ENCODE assay signal across 1 cellular context in the genomic region with DNA sequence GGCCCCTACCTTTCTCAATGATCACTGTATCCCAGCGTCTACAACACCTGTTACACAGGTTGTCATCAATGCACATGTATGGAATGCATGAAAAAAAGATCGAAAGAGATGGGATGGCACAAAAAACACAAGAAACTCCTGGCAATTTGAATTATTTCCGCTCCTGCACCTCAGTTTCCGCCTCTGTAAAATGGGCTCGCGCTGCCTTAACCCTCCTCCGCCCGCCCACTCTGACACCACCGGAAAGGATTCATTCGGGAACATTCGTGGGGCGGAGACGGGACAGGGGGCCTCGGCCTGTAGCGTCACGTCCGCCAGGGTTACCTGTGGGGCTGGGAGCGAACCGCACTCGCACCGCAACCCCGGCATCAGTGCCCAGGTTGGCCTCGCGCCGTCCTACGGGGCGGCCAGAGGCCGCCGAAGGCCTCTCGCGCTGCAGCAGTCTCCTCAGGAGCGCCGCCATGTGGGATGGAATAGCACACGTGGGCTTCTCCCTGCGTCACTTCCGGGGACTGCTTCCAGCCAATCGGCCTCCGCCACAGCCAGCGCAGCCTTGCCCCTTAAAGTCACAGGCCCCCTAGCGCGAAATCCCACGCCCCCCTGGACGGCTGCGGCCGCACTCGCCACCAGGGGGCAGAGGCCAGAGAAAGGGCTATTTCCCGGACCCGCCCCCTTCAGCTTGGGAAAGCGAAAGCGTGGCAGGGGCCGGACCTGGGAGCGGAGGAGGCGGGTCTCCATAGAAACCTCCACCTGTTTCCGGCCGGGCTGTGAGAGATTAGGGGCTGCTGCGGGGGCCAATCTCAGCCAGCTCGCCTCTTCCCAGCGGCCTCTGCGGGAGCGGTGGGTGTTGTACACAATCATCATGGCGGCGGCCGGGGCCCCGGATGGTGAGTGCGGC.
TF ChIP-seq lines count a peak whose summit lies in the region.

Gene EARS2, minus strand, starts transcription at position 470 of the 898 bp plus-strand sequence. Its CDS starts 7 bp downstream, at position 463.
A gene with protein sequence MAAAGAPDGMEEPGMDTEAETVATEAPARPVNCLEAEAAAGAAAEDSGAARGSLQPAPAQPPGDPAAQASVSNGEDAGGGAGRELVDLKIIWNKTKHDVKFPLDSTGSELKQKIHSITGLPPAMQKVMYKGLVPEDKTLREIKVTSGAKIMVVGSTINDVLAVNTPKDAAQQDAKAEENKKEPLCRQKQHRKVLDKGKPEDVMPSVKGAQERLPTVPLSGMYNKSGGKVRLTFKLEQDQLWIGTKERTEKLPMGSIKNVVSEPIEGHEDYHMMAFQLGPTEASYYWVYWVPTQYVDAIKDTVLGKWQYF (plus strand): TSS at position 847 of the 898 bp plus-strand sequence. CDS start 16 bp downstream, at position 863.

TF ChIP-seq in GM12878, 131 proteins besides CTCF, POLR2A, EP300 and RAD21 (continued from another document and continues in another):
- no peak for TF ChIP-seq HDAC6 (IDR thresholded peaks at IDR 0.05; ENCODE audit: unreplicated experiment)
- TF ChIP-seq ESRRA (IDR thresholded peaks at IDR 0.05; ENCODE audit: low read length), result 0 out of 2 replicates have a peak, but pooled peaks have one; percentile 13
- peak; percentile 93 for TF ChIP-seq HDAC2 (IDR thresholded peaks at IDR 0.05)
- no peak for TF ChIP-seq ZSCAN29 (IDR thresholded peaks at IDR 0.05)
- 0 out of 2 replicates have a peak, but pooled peaks have one; percentile 11 for TF ChIP-seq RFX5 (IDR thresholded peaks at IDR 0.05; ENCODE audit: low read depth, low read length)
- no peak for TF ChIP-seq BRCA1 (IDR thresholded peaks at IDR 0.05; ENCODE audit: low read depth, low read length)
- no peak; the same call in 1 of the 2 replicates for TF ChIP-seq TARDBP (IDR thresholded peaks at IDR 0.05; ENCODE audit: borderline replicate concordance)
- peak; percentile 45; the same call in 1 of the 2 replicates for TF ChIP-seq BMI1 (IDR thresholded peaks at IDR 0.05; ENCODE audit: borderline replicate concordance)
- TF ChIP-seq FOXM1 (IDR thresholded peaks at IDR 0.05; ENCODE audit: low read depth, low read length), result peak; percentile 92
- TF ChIP-seq, protein P1, sequence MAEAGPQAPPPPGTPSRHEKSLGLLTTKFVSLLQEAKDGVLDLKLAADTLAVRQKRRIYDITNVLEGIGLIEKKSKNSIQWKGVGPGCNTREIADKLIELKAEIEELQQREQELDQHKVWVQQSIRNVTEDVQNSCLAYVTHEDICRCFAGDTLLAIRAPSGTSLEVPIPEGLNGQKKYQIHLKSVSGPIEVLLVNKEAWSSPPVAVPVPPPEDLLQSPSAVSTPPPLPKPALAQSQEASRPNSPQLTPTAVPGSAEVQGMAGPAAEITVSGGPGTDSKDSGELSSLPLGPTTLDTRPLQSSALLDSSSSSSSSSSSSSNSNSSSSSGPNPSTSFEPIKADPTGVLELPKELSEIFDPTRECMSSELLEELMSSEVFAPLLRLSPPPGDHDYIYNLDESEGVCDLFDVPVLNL (IDR thresholded peaks at IDR 0.05; ENCODE audit: low read depth, low read length), result no peak
- 0 out of 2 replicates have a peak, but pooled peaks have one; percentile 22 for TF ChIP-seq MYB (IDR thresholded peaks at IDR 0.05; ENCODE audit: borderline replicate concordance, low read depth, low read length)
- no peak for TF ChIP-seq MTA3 (IDR thresholded peaks at IDR 0.05; ENCODE audit: borderline replicate concordance, low read length)
- 0 out of 2 replicates have a peak, but pooled peaks have one; percentile 13 for TF ChIP-seq TCF3 (IDR thresholded peaks at IDR 0.05; ENCODE audit: borderline replicate concordance, insufficient read depth, low read depth, low read length)
- 0 out of 2 replicates have a peak, but pooled peaks have one; percentile 19 for TF ChIP-seq BCL11A (IDR thresholded peaks at IDR 0.05; ENCODE audit: low read depth, low read length)
- TF ChIP-seq IKZF1 (conservative IDR thresholded peaks at IDR 0.05), result peak; percentile 88
- TF ChIP-seq KAT2A (conservative IDR thresholded peaks at IDR 0.05; ENCODE audit: control insufficient read depth, low read depth, low read length), result no peak
- no peak for TF ChIP-seq SMAD1 (IDR thresholded peaks at IDR 0.05; ENCODE audit: low read depth, partially characterized antibody)
- peak; percentile 57 to 66; a peak in 3 of 4 replicates for TF ChIP-seq BHLHE40 (IDR thresholded peaks at IDR 0.05; ENCODE audit: borderline replicate concordance in 1 of 2, low read depth in 2 of 2, low read length in 1 of 2)
- no peak for TF ChIP-seq NFYA (IDR thresholded peaks at IDR 0.05; ENCODE audit: borderline replicate concordance, low read depth, low read length)
- peak; percentile 82; the same call in 1 of the 2 replicates for TF ChIP-seq ELK1 (IDR thresholded peaks at IDR 0.05; ENCODE audit: low read depth, low read length)
- TF ChIP-seq, protein P2, sequence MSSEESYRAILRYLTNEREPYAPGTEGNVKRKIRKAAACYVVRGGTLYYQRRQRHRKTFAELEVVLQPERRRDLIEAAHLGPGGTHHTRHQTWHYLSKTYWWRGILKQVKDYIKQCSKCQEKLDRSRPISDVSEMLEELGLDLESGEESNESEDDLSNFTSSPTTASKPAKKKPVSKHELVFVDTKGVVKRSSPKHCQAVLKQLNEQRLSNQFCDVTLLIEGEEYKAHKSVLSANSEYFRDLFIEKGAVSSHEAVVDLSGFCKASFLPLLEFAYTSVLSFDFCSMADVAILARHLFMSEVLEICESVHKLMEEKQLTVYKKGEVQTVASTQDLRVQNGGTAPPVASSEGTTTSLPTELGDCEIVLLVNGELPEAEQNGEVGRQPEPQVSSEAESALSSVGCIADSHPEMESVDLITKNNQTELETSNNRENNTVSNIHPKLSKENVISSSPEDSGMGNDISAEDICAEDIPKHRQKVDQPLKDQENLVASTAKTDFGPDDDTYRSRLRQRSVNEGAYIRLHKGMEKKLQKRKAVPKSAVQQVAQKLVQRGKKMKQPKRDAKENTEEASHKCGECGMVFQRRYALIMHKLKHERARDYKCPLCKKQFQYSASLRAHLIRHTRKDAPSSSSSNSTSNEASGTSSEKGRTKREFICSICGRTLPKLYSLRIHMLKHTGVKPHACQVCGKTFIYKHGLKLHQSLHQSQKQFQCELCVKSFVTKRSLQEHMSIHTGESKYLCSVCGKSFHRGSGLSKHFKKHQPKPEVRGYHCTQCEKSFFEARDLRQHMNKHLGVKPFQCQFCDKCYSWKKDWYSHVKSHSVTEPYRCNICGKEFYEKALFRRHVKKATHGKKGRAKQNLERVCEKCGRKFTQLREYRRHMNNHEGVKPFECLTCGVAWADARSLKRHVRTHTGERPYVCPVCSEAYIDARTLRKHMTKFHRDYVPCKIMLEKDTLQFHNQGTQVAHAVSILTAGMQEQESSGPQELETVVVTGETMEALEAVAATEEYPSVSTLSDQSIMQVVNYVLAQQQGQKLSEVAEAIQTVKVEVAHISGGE (CRISPR knock-in tag; IDR thresholded peaks at IDR 0.05), result no peak
- TF ChIP-seq SREBF1 (IDR thresholded peaks at IDR 0.05; ENCODE audit: low read length), result no peak
- no peak for TF ChIP-seq ZNF274 (IDR thresholded peaks at IDR 0.05; ENCODE audit: insufficient read depth, insufficient read length)
- no peak for TF ChIP-seq ATF2 (IDR thresholded peaks at IDR 0.05; ENCODE audit: low read length)
- TF ChIP-seq IKZF2 (IDR thresholded peaks at IDR 0.05), result peak; percentile 72 to 85
- TF ChIP-seq SMAD5 (IDR thresholded peaks at IDR 0.05; ENCODE audit: low read depth), result no peak
- peak; percentile 39; the same call in 1 of the 2 replicates for TF ChIP-seq GATAD2B (conservative IDR thresholded peaks at IDR 0.05; ENCODE audit: low read depth)
- TF ChIP-seq, protein P3, sequence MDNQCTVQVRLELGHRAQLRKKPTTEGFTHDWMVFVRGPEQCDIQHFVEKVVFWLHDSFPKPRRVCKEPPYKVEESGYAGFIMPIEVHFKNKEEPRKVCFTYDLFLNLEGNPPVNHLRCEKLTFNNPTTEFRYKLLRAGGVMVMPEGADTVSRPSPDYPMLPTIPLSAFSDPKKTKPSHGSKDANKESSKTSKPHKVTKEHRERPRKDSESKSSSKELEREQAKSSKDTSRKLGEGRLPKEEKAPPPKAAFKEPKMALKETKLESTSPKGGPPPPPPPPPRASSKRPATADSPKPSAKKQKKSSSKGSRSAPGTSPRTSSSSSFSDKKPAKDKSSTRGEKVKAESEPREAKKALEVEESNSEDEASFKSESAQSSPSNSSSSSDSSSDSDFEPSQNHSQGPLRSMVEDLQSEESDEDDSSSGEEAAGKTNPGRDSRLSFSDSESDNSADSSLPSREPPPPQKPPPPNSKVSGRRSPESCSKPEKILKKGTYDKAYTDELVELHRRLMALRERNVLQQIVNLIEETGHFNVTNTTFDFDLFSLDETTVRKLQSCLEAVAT (IDR thresholded peaks at IDR 0.05), result no peak; the same call in none of the 2 replicates
- TF ChIP-seq, protein P4, sequence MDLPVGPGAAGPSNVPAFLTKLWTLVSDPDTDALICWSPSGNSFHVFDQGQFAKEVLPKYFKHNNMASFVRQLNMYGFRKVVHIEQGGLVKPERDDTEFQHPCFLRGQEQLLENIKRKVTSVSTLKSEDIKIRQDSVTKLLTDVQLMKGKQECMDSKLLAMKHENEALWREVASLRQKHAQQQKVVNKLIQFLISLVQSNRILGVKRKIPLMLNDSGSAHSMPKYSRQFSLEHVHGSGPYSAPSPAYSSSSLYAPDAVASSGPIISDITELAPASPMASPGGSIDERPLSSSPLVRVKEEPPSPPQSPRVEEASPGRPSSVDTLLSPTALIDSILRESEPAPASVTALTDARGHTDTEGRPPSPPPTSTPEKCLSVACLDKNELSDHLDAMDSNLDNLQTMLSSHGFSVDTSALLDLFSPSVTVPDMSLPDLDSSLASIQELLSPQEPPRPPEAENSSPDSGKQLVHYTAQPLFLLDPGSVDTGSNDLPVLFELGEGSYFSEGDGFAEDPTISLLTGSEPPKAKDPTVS (IDR thresholded peaks at IDR 0.05; ENCODE audit: low read depth, low read length), result no peak
- TF ChIP-seq CHD1 (IDR thresholded peaks at IDR 0.05; ENCODE audit: low read depth, low read length), result no peak
- TF ChIP-seq PAX5 (IDR thresholded peaks at IDR 0.05; ENCODE audit: borderline replicate concordance, low read depth, low read length), result peak; percentile 23; the same call in 1 of the 2 replicates
- TF ChIP-seq FOS (IDR thresholded peaks at IDR 0.05; ENCODE audit: borderline replicate concordance, extremely low read depth, insufficient read length), result no peak
- peak; percentile 48; the same call in 1 of the 2 replicates for TF ChIP-seq SMC3 (IDR thresholded peaks at IDR 0.05; ENCODE audit: borderline replicate concordance, low read length)
- TF ChIP-seq SIX5 (IDR thresholded peaks at IDR 0.05; ENCODE audit: low read depth, low read length, severe bottlenecking), result no peak
- TF ChIP-seq SREBF2 (IDR thresholded peaks at IDR 0.05; ENCODE audit: low read length), result no peak
- no peak for TF ChIP-seq WRNIP1 (IDR thresholded peaks at IDR 0.05; ENCODE audit: borderline replicate concordance, low read depth, low read length)
- TF ChIP-seq PML (IDR thresholded peaks at IDR 0.05; ENCODE audit: low read length), result peak; percentile 83; the same call in 1 of the 2 replicates
- TF ChIP-seq MTA2 (IDR thresholded peaks at IDR 0.05; ENCODE audit: low read depth), result no peak
- TF ChIP-seq, protein P5, sequence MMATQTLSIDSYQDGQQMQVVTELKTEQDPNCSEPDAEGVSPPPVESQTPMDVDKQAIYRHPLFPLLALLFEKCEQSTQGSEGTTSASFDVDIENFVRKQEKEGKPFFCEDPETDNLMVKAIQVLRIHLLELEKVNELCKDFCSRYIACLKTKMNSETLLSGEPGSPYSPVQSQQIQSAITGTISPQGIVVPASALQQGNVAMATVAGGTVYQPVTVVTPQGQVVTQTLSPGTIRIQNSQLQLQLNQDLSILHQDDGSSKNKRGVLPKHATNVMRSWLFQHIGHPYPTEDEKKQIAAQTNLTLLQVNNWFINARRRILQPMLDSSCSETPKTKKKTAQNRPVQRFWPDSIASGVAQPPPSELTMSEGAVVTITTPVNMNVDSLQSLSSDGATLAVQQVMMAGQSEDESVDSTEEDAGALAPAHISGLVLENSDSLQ (IDR thresholded peaks at IDR 0.05), result peak; percentile 97
- TF ChIP-seq PAX8 (IDR thresholded peaks at IDR 0.05), result no peak
- TF ChIP-seq SPI1 (IDR thresholded peaks at IDR 0.05; ENCODE audit: borderline replicate concordance, insufficient read depth, low read depth, low read length), result no peak
- TF ChIP-seq NRF1 (conservative IDR thresholded peaks at IDR 0.05; ENCODE audit: low read depth, low read length), result no peak
- peak; percentile 77 for TF ChIP-seq TAF1 (IDR thresholded peaks at IDR 0.05; ENCODE audit: borderline replicate concordance, low read depth, low read length)
- peak; percentile 71 for TF ChIP-seq RB1 (IDR thresholded peaks at IDR 0.05; ENCODE audit: borderline replicate concordance)
- peak; percentile 44; the same call in 1 of the 2 replicates for TF ChIP-seq MEF2A (IDR thresholded peaks at IDR 0.05; ENCODE audit: insufficient read depth, low read depth, low read length)
- TF ChIP-seq, protein P6, sequence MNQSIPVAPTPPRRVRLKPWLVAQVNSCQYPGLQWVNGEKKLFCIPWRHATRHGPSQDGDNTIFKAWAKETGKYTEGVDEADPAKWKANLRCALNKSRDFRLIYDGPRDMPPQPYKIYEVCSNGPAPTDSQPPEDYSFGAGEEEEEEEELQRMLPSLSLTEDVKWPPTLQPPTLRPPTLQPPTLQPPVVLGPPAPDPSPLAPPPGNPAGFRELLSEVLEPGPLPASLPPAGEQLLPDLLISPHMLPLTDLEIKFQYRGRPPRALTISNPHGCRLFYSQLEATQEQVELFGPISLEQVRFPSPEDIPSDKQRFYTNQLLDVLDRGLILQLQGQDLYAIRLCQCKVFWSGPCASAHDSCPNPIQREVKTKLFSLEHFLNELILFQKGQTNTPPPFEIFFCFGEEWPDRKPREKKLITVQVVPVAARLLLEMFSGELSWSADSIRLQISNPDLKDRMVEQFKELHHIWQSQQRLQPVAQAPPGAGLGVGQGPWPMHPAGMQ (IDR thresholded peaks at IDR 0.05; ENCODE audit: borderline replicate concordance), result no peak
- TF ChIP-seq TCF7 (IDR thresholded peaks at IDR 0.05; ENCODE audit: borderline replicate concordance), result no peak
- peak; percentile 73 for TF ChIP-seq TCF12 (IDR thresholded peaks at IDR 0.05; ENCODE audit: low read depth, low read length)
- no peak for TF ChIP-seq SRF (IDR thresholded peaks at IDR 0.05; ENCODE audit: low read depth in 2 of 2, low read length in 2 of 2)
- TF ChIP-seq ZNF384 (IDR thresholded peaks at IDR 0.05; ENCODE audit: borderline replicate concordance, low read depth, low read length), result no peak
